7 cellular contexts compared by ENCODE assay signal in the genomic region with DNA sequence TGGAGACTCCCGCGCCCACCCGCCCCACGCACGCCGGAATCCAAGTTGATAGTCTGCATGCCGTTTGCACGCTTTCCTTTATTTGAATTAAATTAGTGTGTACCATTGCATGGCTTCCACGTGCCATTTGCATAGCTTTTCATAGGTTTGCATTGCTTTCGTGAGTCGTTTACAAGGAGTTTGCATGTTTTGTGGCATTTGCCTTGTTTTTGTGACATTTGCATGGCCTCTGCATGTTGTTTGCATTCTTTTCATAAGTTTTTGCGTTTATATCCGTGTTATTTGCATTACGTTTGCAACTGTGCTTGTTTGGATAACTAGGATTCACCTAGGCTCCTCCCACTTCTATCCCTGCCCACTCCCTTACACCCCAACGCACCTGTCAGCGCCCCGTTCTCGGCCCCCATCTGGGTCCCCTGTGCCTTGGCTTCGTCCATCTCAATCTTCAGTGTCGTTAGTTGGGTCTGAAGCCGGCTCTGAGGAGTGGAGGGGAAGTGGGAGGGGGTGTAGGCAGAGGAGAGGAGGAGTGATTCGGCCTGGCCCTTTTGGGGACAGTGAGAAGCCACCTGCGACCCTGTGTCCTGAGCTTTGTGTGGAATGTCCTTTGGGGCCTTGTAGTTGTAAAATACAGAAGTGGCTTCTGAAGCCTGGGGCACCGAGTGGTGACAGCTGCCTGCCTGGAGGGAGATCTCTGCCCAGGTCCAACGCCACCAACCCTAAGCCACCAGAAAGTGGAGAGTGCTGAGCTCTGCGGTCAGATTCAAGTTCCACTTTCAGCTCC.
DNase-seq lines count a peak whose midpoint lies in the region; ATAC-seq and TF ChIP-seq lines count a peak whose summit lies in the region.

No MANE protein-coding gene starts in this region.

- H3K9me3 ChIP-seq in Loucy (ENCODE audit: insufficient read depth, low read depth, low read length), result no peaks in the 10 kb centered on the region
- H3K9me3 ChIP-seq in muscle layer of duodenum (ENCODE audit: control insufficient read depth in 1 of 2, low read length in 2 of 2), result no peaks in the 10 kb centered on the region

- peak; percentile 9 for TF ChIP-seq POLR2A in GM19099 (IDR thresholded peaks at IDR 0.05; ENCODE audit: extremely low read depth, insufficient read length, low read depth)

- H3K4me3 ChIP-seq in Loucy (ENCODE audit: low read length, poor library complexity, severe bottlenecking), result peak overlapping the region; percentile 71
- peak overlapping the region; percentile 38 for H3K4me3 ChIP-seq in brain microvascular endothelial cell (ENCODE audit: low read depth, low read length)
- H3K4me3 ChIP-seq in muscle layer of duodenum (ENCODE audit: low read depth in 1 of 2, low read length in 2 of 2), result peak overlapping the region; percentile 37 to 62

- H3K4me2 ChIP-seq in Loucy (ENCODE audit: low read depth, low read length, poor library complexity, severe bottlenecking), result peak overlapping the region; percentile 95

- H3F3A ChIP-seq in Loucy (ENCODE audit: low read depth), result no peaks in the 10 kb centered on the region

- peaks cover 11% of the 10 kb centered on the region for H3K4me1 ChIP-seq in Loucy (ENCODE audit: insufficient read depth, low read length, poor library complexity, severe bottlenecking)
- H3K4me1 ChIP-seq in muscle layer of duodenum (ENCODE audit: control insufficient read depth in 1 of 2, insufficient read depth in 2 of 2, low read length in 2 of 2), result peaks cover 6 to 19% of the 10 kb centered on the region in 2 donors

- ATAC-seq in HG03520 (IDR thresholded peaks at IDR 0.05; ENCODE audit: unreplicated experiment) (no peak), HG03442 (IDR thresholded peaks at IDR 0.05; ENCODE audit: unreplicated experiment) (no peak)

- peak overlapping the region; percentile 90 for H2AFZ ChIP-seq in Loucy (ENCODE audit: low read length)

- peak overlapping the region; percentile 68 for H3K9ac ChIP-seq in Loucy (ENCODE audit: low read depth, low read length, poor library complexity, severe bottlenecking)

- H3K27me3 ChIP-seq in Loucy (ENCODE audit: insufficient read depth, low read length, poor library complexity, severe bottlenecking) (no peaks in the 10 kb centered on the region), brain microvascular endothelial cell (replicated peaks) (no peaks in the 10 kb centered on the region), muscle layer of duodenum (ENCODE audit: low read depth, low read length) (no peaks in the 10 kb centered on the region)

- DNase-seq in brain microvascular endothelial cell (no peak), hepatic stellate cell (ENCODE audit: low spot score) (no peak)

- no peaks in the 10 kb centered on the region for H4K20me1 ChIP-seq in Loucy (ENCODE audit: insufficient read depth, low read length, poor library complexity, severe bottlenecking)

- H3K9me2 ChIP-seq in Loucy (replicated peaks; ENCODE audit: low read depth, low read length), result no peaks in the 10 kb centered on the region

- in situ Hi-C loops in brain microvascular endothelial cell (cut with HindIII; ENCODE audit: low pct_ligation_motif_present, low sequenced_read_pairs), result no loop called here

- no peak overlapping the region for H3K27ac ChIP-seq in brain microvascular endothelial cell
- no peak overlapping the region for H3K27ac ChIP-seq in muscle layer of duodenum (ENCODE audit: low read length)

- H3K36me3 ChIP-seq in Loucy (ENCODE audit: insufficient read depth, low read length), result no peaks in the 10 kb centered on the region
- H3K36me3 ChIP-seq in brain microvascular endothelial cell (replicated peaks), result no peaks in the 10 kb centered on the region
- no peaks in the 10 kb centered on the region for H3K36me3 ChIP-seq in muscle layer of duodenum (ENCODE audit: control insufficient read depth in 1 of 2, insufficient read depth in 2 of 2, low read length in 2 of 2)

- no peak; the same call in 1 of the 2 replicates for TF ChIP-seq CTCF in Loucy (conservative IDR thresholded peaks at IDR 0.05; ENCODE audit: low read length)
- no peak for TF ChIP-seq CTCF in brain microvascular endothelial cell (IDR thresholded peaks at IDR 0.05; ENCODE audit: low read depth, low read length, missing control alignments)

- H3K79me2 ChIP-seq in Loucy (ENCODE audit: insufficient read depth, low read length), result no peaks in the 10 kb centered on the region
